10 cellular contexts compared by ENCODE assay signal in the genomic region with DNA sequence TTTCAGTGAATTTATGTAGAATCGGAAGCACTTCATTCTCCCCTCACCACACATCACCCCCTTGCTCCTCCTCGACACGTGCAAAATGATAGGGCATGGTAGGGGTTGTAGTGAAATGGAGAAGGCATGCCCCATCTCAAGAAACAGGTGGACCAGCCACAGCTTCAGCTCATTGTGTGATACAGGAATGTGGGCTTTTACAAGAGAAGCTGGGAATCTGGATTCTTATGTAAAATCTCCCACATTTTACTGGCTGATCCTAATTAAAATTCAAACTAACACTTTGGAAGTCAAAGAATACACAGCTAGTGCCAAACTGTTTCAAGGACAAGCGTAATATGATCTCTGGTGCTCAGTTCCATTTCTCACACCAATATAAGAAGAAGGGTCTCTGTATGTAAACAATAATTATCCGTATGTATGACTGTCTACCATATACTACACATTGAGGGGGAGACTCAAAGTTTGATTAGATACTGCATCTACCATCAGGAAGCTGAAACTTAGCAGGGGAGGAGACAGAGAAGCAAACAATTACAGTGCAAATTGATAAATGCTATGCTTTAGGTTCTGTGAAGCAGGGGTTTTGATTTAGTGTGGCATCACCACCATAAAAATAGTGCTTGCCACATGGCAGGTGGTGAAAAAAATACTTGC. TPM values are rescaled to one million over a fixed set of nuclear protein-coding genes. Genes with fewer than 3 reads are reported as not detected.
DNase-seq lines count a peak whose midpoint lies in the region; ATAC-seq and TF ChIP-seq lines count a peak whose summit lies in the region.
"Had no signal": no experiment of that assay in that cellular context is flagged by ENCODE, and none has a peak within 500 bp of the region (broad histone marks: within the 10 kb centered on the region; RNA-seq: fewer than 3 reads in every experiment).

No MANE protein-coding gene starts in this region.

- dilution Hi-C loops in mammary epithelial cell (cut with HindIII; ENCODE audit: low sequenced_read_pairs) = no loop called here

- H2AFZ ChIP-seq in mammary epithelial cell (ENCODE audit: low read depth, low read length) = peak overlapping the region; percentile 52

- ATAC-seq in activated T-cell treated with anti-CD3 and anti-CD28 coated beads, Interleukin-2, amount 50 U/mL, for 72 hours (replicated peaks in 1 of 2) = peak in 1 of 2 donors; percentile 6
- peak; percentile 22 for ATAC-seq in HG03342 (IDR thresholded peaks at IDR 0.05; ENCODE audit: unreplicated experiment)
- ATAC-seq in stimulated activated naive B cell treated with anti-CD40 and anti-IgM and Interleukin-4, amounts not matched to agents 10 μg/mL and 1 μg/mL and 100 μg/mL, for 72 hours (replicated peaks) = no peak

- H3K4me1 Mint-ChIP-seq in activated T-cell treated with anti-CD3 and anti-CD28 coated beads, Interleukin-2, amount 50 U/mL, for 72 hours (ENCODE audit: low read depth) = peaks cover 31% of the 10 kb centered on the region
- H3K4me1 Mint-ChIP-seq in stimulated activated naive B cell treated with anti-CD40 and anti-IgM and Interleukin-4, amounts not matched to agents 10 μg/mL and 1 μg/mL and 100 μg/mL, for 72 hours = peaks cover 7 to 19% of the 10 kb centered on the region in 2 donors

- H3K4me3 ChIP-seq in mammary epithelial cell (replicated peaks in 1 of 3; ENCODE audit: insufficient read depth in 1 of 3, low read depth in 2 of 3, low read length in 3 of 3) = no peak overlapping the region
- H3K4me3 ChIP-seq: SJCRH30, tibial artery had no signal

- DNase-seq in activated T-cell treated with anti-CD3 and anti-CD28 coated beads, Interleukin-2, amount 50 U/mL, for 72 hours = no peak
- DNase-seq in activated T-cell treated with anti-CD3 and anti-CD28 coated beads, Interleukin-2, amount 50 U/mL, for 48 hours = no peak
- DNase-seq in mammary epithelial cell (no peak), KG1 (lab: John Stamatoyannopoulos, UW) (no peak), NK-92 (lab: John Stamatoyannopoulos, UW; ENCODE audit: unreplicated experiment) (no peak)
- no peak for DNase-seq in stimulated activated naive B cell treated with anti-CD40 and anti-IgM and Interleukin-4, amounts not matched to agents 10 μg/mL and 1 μg/mL and 100 μg/mL, for 72 hours
- DNase-seq in stimulated activated naive CD4-positive, alpha-beta T cell (lab: John Stamatoyannopoulos, UW) = no peak
- DNase-seq: tibial artery had no signal

- no peak overlapping the region for H3K27ac ChIP-seq in mammary epithelial cell (ENCODE audit: insufficient read depth, low read depth, low read length)
- H3K27ac ChIP-seq: SJCRH30, tibial artery had no signal

- peaks cover 7% of the 10 kb centered on the region for H3K27me3 Mint-ChIP-seq in activated T-cell treated with anti-CD3 and anti-CD28 coated beads, Interleukin-2, amount 50 U/mL, for 72 hours (ENCODE audit: low read depth)
- no peaks in the 10 kb centered on the region for H3K27me3 Mint-ChIP-seq in stimulated activated naive B cell treated with anti-CD40 and anti-IgM and Interleukin-4, amounts not matched to agents 10 μg/mL and 1 μg/mL and 100 μg/mL, for 72 hours

- WGBS in mammary epithelial cell (ENCODE audit: low coverage, missing lambda C conversion rate) = 89% methylated on average over 5 of the region's 5 CpGs

- H3K27ac Mint-ChIP-seq in activated T-cell treated with anti-CD3 and anti-CD28 coated beads, Interleukin-2, amount 50 U/mL, for 72 hours = peak overlapping the region; percentile 64
- H3K27ac Mint-ChIP-seq in stimulated activated naive B cell treated with anti-CD40 and anti-IgM and Interleukin-4, amounts not matched to agents 10 μg/mL and 1 μg/mL and 100 μg/mL, for 72 hours = peak overlapping the region; percentile 38

- no peaks in the 10 kb centered on the region for H3K36me3 ChIP-seq in mammary epithelial cell (ENCODE audit: insufficient read depth, low read length)
- H3K36me3 ChIP-seq: SJCRH30, tibial artery had no signal

- H3K27me3 ChIP-seq in mammary epithelial cell (ENCODE audit: insufficient read depth, low read length) = no peaks in the 10 kb centered on the region
- H3K27me3 ChIP-seq: SJCRH30, tibial artery had no signal

- H3K4me2 ChIP-seq in mammary epithelial cell (ENCODE audit: insufficient read depth, low read depth, low read length) = peak overlapping the region; percentile 37

- no peak for TF ChIP-seq CTCF in mammary epithelial cell (conservative IDR thresholded peaks at IDR 0.05 in 1 of 2, IDR thresholded peaks at IDR 0.05 in 1 of 2; ENCODE audit: extremely low read depth in 1 of 2, insufficient read depth in 1 of 2, low read depth in 1 of 2, low read length in 2 of 2)

- H3K36me3 Mint-ChIP-seq in activated T-cell treated with anti-CD3 and anti-CD28 coated beads, Interleukin-2, amount 50 U/mL, for 72 hours (ENCODE audit: insufficient read depth in 2 of 2) = peaks cover 11 to 17% of the 10 kb centered on the region in 2 donors
- no peaks in the 10 kb centered on the region for H3K36me3 Mint-ChIP-seq in stimulated activated naive B cell treated with anti-CD40 and anti-IgM and Interleukin-4, amounts not matched to agents 10 μg/mL and 1 μg/mL and 100 μg/mL, for 72 hours

- BruUV-seq in mammary epithelial cell (replicated peaks; lab: Mats Ljungman, UMichigan) = no TSS peak

- H3K9me3 ChIP-seq in mammary epithelial cell (replicated peaks; ENCODE audit: insufficient read depth, low read length) = no peaks in the 10 kb centered on the region
- H3K9me3 ChIP-seq: SJCRH30, tibial artery had no signal

- H3K4me1 ChIP-seq in mammary epithelial cell (ENCODE audit: insufficient read depth, low read length) = no peaks in the 10 kb centered on the region
- H3K4me1 ChIP-seq: SJCRH30, tibial artery had no signal

- H4K20me1 ChIP-seq in mammary epithelial cell (ENCODE audit: insufficient read depth, low read length) = no peaks in the 10 kb centered on the region

- CTCF ChIA-PET in mammary epithelial cell (lab: Charles Lee; ENCODE audit: low non-redundant PET) = no interaction called here

- no peak overlapping the region for H3K9ac ChIP-seq in mammary epithelial cell (ENCODE audit: insufficient read depth, low read length)

- H3K9me3 Mint-ChIP-seq in activated T-cell treated with anti-CD3 and anti-CD28 coated beads, Interleukin-2, amount 50 U/mL, for 72 hours = peaks cover 3 to 5% of the 10 kb centered on the region in 2 donors
- H3K9me3 Mint-ChIP-seq in stimulated activated naive B cell treated with anti-CD40 and anti-IgM and Interleukin-4, amounts not matched to agents 10 μg/mL and 1 μg/mL and 100 μg/mL, for 72 hours = no peaks in the 10 kb centered on the region

- intact Hi-C loops in mammary epithelial cell (cut with micrococcal nuclease) = no loop called here

- H3K79me2 ChIP-seq in mammary epithelial cell (ENCODE audit: insufficient read depth, low read length) = no peaks in the 10 kb centered on the region

- in situ Hi-C loops in mammary epithelial cell (cut with MboI; ENCODE audit: low sequenced_read_pairs in 2 of 2) = no loop called here

- H3K4me3 Mint-ChIP-seq in activated T-cell treated with anti-CD3 and anti-CD28 coated beads, Interleukin-2, amount 50 U/mL, for 72 hours = peak overlapping the region; percentile 43 to 76
- H3K4me3 Mint-ChIP-seq in stimulated activated naive B cell treated with anti-CD40 and anti-IgM and Interleukin-4, amounts not matched to agents 10 μg/mL and 1 μg/mL and 100 μg/mL, for 72 hours = peak overlapping the region; percentile 48 to 51

RNA-seq across cellular contexts. Expression of gene KIAA0408, which starts 24.3 kb away (rescaled TPM):
- total RNA-seq in activated T-cell treated with anti-CD3 and anti-CD28 coated beads, Interleukin-2, amount 50 U/mL, for 72 hours = 1 to 10 TPM; 6.6 TPM
- total RNA-seq in mammary epithelial cell = not detected
- not detected for polyA plus RNA-seq in mammary epithelial cell
- not detected for polyA minus RNA-seq in mammary epithelial cell

Comparison
In these comparisons a context has a peak if more than half of its experiments do, and no peak if none do; other contexts are left out.
1. RNA of gene KIAA0408, which starts 24.3 kb away (total RNA-seq): 6.6 TPM in activated T-cell treated with anti-CD3 and anti-CD28 coated beads, Interleukin-2, amount 50 U/mL, for 72 hours; not detected in mammary epithelial cell; every median in the first group is over 4 times any median in the second.